ENCODE assay signal across 9 cellular contexts in genomic region chr3:111735271-111735758, GRCh38.
DNase-seq lines count a peak whose midpoint lies in the region; ATAC-seq and TF ChIP-seq lines count a peak whose summit lies in the region.
"Had no signal": no experiment of that assay in that cellular context is flagged by ENCODE, and none has a peak within 500 bp of the region (broad histone marks: within the 10 kb centered on the region; RNA-seq: fewer than 3 reads in every experiment).

No MANE protein-coding gene starts in this region.

- H3K4me3 ChIP-seq in body of pancreas (no peak overlapping the region), right lobe of liver (peak overlapping the region; percentile 8 to 65 (median 47))

- 13 to 20% methylated on average over 4 of the region's 4 CpGs for WGBS in body of pancreas, 2 donors
- WGBS in right lobe of liver (ENCODE audit: insufficient coverage, low coverage, low lambda C conversion rate, missing lambda C conversion rate), result 12% methylated on average over 4 of the region's 4 CpGs

- peak overlapping the region; percentile 25 to 92 (median 89) for H3K27ac ChIP-seq in body of pancreas
- peak overlapping the region; percentile 77 to 95 (median 85) for H3K27ac ChIP-seq in right lobe of liver

- no peaks in the 10 kb centered on the region for H3K36me3 ChIP-seq in body of pancreas (replicated peaks in 1 of 2; ENCODE audit: insufficient read depth in 1 of 2, low read depth in 2 of 2)
- H3K36me3 ChIP-seq in right lobe of liver, result no peaks in the 10 kb centered on the region

- intact Hi-C loops in body of pancreas (cut with DNase I), result no loop called here
- intact Hi-C loops in right lobe of liver (cut with DNase I), result no loop called here

- H3K9me3 ChIP-seq in body of pancreas, result no peaks in the 10 kb centered on the region
- no peaks in the 10 kb centered on the region for H3K9me3 ChIP-seq in right lobe of liver

- H3K27me3 ChIP-seq in body of pancreas (no peaks in the 10 kb centered on the region), right lobe of liver (no peaks in the 10 kb centered on the region)

- in situ Hi-C loops in KBM-7 (cut with MboI; ENCODE audit: low pct_unique_long_range_greater_than_20kb, low sequenced_read_pairs), result no loop called here

- no peak for TF ChIP-seq CTCF in body of pancreas (IDR thresholded peaks at IDR 0.05)
- no peak for TF ChIP-seq CTCF in right lobe of liver (IDR thresholded peaks at IDR 0.05)

- ATAC-seq in body of pancreas (peak; percentile 68), right lobe of liver (peak in 3 of 4 donors; percentile 13 to 49 (median 31)), HG02981 (IDR thresholded peaks at IDR 0.05; ENCODE audit: unreplicated experiment) (no peak)

- peak in 1 of 3 donors; percentile 11 for TF ChIP-seq POLR2A in body of pancreas (IDR thresholded peaks at IDR 0.05)
- no peak for TF ChIP-seq POLR2A in right lobe of liver (IDR thresholded peaks at IDR 0.05)

- H3K4me1 ChIP-seq in body of pancreas, result peaks cover 72% of the 10 kb centered on the region
- H3K4me1 ChIP-seq in right lobe of liver, result peaks cover 0 to 60% (median 21%) of the 10 kb centered on the region in 4 donors

- DNase-seq in COLO829 (ENCODE audit: low spot score), result peak; percentile 53
- peak; percentile 26 for DNase-seq in HuH-7 (ENCODE audit: low spot score)
- DNase-seq in body of pancreas, result peak in 3 of 4 donors; percentile 18 to 49 (median 37)
- no peak for DNase-seq in right lobe of liver
- DNase-seq in NCI-H1092 (lab: John Stamatoyannopoulos, UW), result no peak
- DNase-seq in KBM-7, result no peak
- DNase-seq in activated CD4-positive, CD25-positive, alpha-beta regulatory T cell treated with anti-CD3 and anti-CD28 coated beads, Interleukin-2, amount 50 U/mL, for 72 hours, result no peak
- DNase-seq: hippocampal formation had no signal

Comparison
In these comparisons a context has a peak if more than half of its experiments do, and no peak if none do; other contexts are left out.
1. DNase-seq: peak in COLO829 (single experiment), HuH-7 (single experiment) and body of pancreas (3 of 4); none in right lobe of liver (0 of 3), NCI-H1092 (single experiment), KBM-7 (single experiment) and activated CD4-positive, CD25-positive, alpha-beta regulatory T cell treated with anti-CD3 and anti-CD28 coated beads, Interleukin-2, amount 50 U/mL, for 72 hours (single experiment).
2. H3K4me3 ChIP-seq: peak in right lobe of liver (3 of 3); none in body of pancreas (0 of 2).